In genomic region chr17:77728022-77728671, GRCh38 we compare ENCODE assay signal across 8 cellular contexts.
DNase-seq lines count a peak whose midpoint lies in the region; ATAC-seq and TF ChIP-seq lines count a peak whose summit lies in the region.
"Had no signal": no experiment of that assay in that cellular context is flagged by ENCODE, and none has a peak within 500 bp of the region (broad histone marks: within the 10 kb centered on the region; RNA-seq: fewer than 3 reads in every experiment).

No MANE protein-coding gene starts in this region.

- H3K4me1 ChIP-seq in subcutaneous abdominal adipose tissue (ENCODE audit: control insufficient read depth in 5 of 5, insufficient read depth in 5 of 5, low read length in 5 of 5) = peaks cover 0 to 18% (median 16%) of the 10 kb centered on the region in 5 donors
- H3K4me1 ChIP-seq: adrenal gland had no signal

- H3K9me3 ChIP-seq in subcutaneous abdominal adipose tissue (ENCODE audit: control insufficient read depth in 5 of 5, low read length in 5 of 5) = peaks cover 0 to 9% (median 4%) of the 10 kb centered on the region in 5 donors
- H3K9me3 ChIP-seq: adrenal gland had no signal

- peak; percentile 45 for DNase-seq in LHCN-M2 (ENCODE audit: low read depth)
- DNase-seq in NCI-H69 (lab: John Stamatoyannopoulos, UW) = peak; percentile 74
- DNase-seq in fibroblast of the aortic adventitia (ENCODE audit: low read depth) = peak; percentile 28

- peaks cover 4 to 26% (median 8%) of the 10 kb centered on the region in 5 donors for H3K27me3 ChIP-seq in subcutaneous abdominal adipose tissue (ENCODE audit: control insufficient read depth in 5 of 5, insufficient read depth in 4 of 5, low read length in 5 of 5)
- H3K27me3 ChIP-seq: adrenal gland had no signal

- peak overlapping the region; percentile 65 for H3K27ac ChIP-seq in subcutaneous abdominal adipose tissue (ENCODE audit: low read depth, low read length)

- TF ChIP-seq CTCF in fibroblast of the aortic adventitia (IDR thresholded peaks at IDR 0.05; ENCODE audit: insufficient read depth, low read length) = peak; percentile 22

- H3K4me3 ChIP-seq in fibroblast of the aortic adventitia (ENCODE audit: low read depth, low read length) (no peak overlapping the region), subcutaneous abdominal adipose tissue (ENCODE audit: low read depth in 1 of 5, low read length in 5 of 5) (peak overlapping the region in 1 of 5 donors; percentile 11)
- H3K4me3 ChIP-seq: adrenal gland had no signal

- no peak overlapping the region for H3K9ac ChIP-seq in subcutaneous abdominal adipose tissue (ENCODE audit: low read length in 5 of 5)

- no peak for ATAC-seq in GM21529 (IDR thresholded peaks at IDR 0.05; ENCODE audit: unreplicated experiment)
- no peak for ATAC-seq in activated CD4-positive, CD25-positive, alpha-beta regulatory T cell treated with anti-CD3 and anti-CD28 coated beads, Interleukin-2, amount 50 U/mL, for 24 hours
- no peak for ATAC-seq in HG03095 (IDR thresholded peaks at IDR 0.05; ENCODE audit: unreplicated experiment)

- no peaks in the 10 kb centered on the region for H3K36me3 ChIP-seq in subcutaneous abdominal adipose tissue (ENCODE audit: control insufficient read depth in 5 of 5, insufficient read depth in 5 of 5, low read length in 5 of 5)
- H3K36me3 ChIP-seq: adrenal gland had no signal
